In genomic region chr16:27217256-27217655, GRCh38 we compare ENCODE assay signal across 12 cellular contexts. TPM values are rescaled to one million over a fixed set of nuclear protein-coding genes. Genes with fewer than 3 reads are reported as not detected.
A peak's percentile ranks its signal among the peaks of the same experiment; 100 is the strongest.
DNase-seq lines count a peak whose midpoint lies in the region; ATAC-seq and TF ChIP-seq lines count a peak whose summit lies in the region.
"Had no signal": no experiment of that assay in that cellular context is flagged by ENCODE, and none has a peak within 500 bp of the region (broad histone marks: within the 10 kb centered on the region; RNA-seq: fewer than 3 reads in every experiment).

No MANE protein-coding gene starts in this region.

- TF ChIP-seq CTCF in fibroblast of pulmonary artery (IDR thresholded peaks at IDR 0.05; ENCODE audit: low read length, missing control alignments), result no peak
- no peak for TF ChIP-seq CTCF in mucosa of descending colon (IDR thresholded peaks at IDR 0.05)
- no peak for TF ChIP-seq CTCF in PC-3 (conservative IDR thresholded peaks at IDR 0.05; ENCODE audit: low read depth, low read length)

- H3F3A ChIP-seq in PC-3 (ENCODE audit: low read length, unreplicated experiment), result no peaks in the 10 kb centered on the region

- H3K4me3 ChIP-seq in fibroblast of pulmonary artery (replicated peaks; ENCODE audit: low read depth, low read length) (no peak overlapping the region), mucosa of descending colon (no peak overlapping the region), PC-3 (ENCODE audit: low read length) (no peak overlapping the region)
- H3K4me3 ChIP-seq: colonic mucosa, lung, SK-N-MC had no signal

- intact Hi-C loops in mucosa of descending colon (cut with DNase I, micrococcal nuclease) (no loop called here), PC-3 (cut with micrococcal nuclease) (no loop called here)

- no peaks in the 10 kb centered on the region for H3K9me2 ChIP-seq in PC-3 (replicated peaks; ENCODE audit: low read length)

- H3K9ac ChIP-seq in PC-3 (ENCODE audit: low read length), result no peak overlapping the region

- H3K79me2 ChIP-seq in PC-3 (ENCODE audit: low read length), result no peaks in the 10 kb centered on the region

- H3K4me2 ChIP-seq in PC-3 (ENCODE audit: low read length), result no peak overlapping the region

- ATAC-seq in mucosa of descending colon, result no peak
- no peak for ATAC-seq in PC-3

- peaks cover 8% of the 10 kb centered on the region for H3K4me1 ChIP-seq in mucosa of descending colon (ENCODE audit: low read depth)
- H3K4me1 ChIP-seq in PC-3 (ENCODE audit: insufficient read depth, low read length), result no peaks in the 10 kb centered on the region
- H3K4me1 ChIP-seq: colonic mucosa had no signal

- H2AFZ ChIP-seq in PC-3 (ENCODE audit: low read length), result no peak overlapping the region

- peak; percentile 79 for DNase-seq in AG20443 (ENCODE audit: low spot score)
- DNase-seq in SK-N-DZ (ENCODE audit: low spot score), result peak; percentile 49
- peak; percentile 66 for DNase-seq in fibroblast of pulmonary artery (ENCODE audit: low read depth)
- DNase-seq in midbrain (lab: John Stamatoyannopoulos, UW), result peak; percentile 37
- DNase-seq in NCI-H187 treated with DMSO at 0.1 percent for 48 hours (lab: John Stamatoyannopoulos, UW), result no peak
- DNase-seq in mucosa of descending colon, result no peak
- no peak for DNase-seq in 8988T
- no peak for DNase-seq in PC-3
- DNase-seq: activated CD8-positive, alpha-beta memory T cell treated with anti-CD3 and anti-CD28 coated beads for 24 hours; colonic mucosa had no signal

- no peaks in the 10 kb centered on the region for H3K27me3 ChIP-seq in PC-3 (ENCODE audit: low read length)
- H3K27me3 ChIP-seq: colonic mucosa had no signal

- no peak overlapping the region for H3K27ac ChIP-seq in PC-3 (ENCODE audit: low read length)
- H3K27ac ChIP-seq: colonic mucosa, SK-N-MC had no signal

- CTCF ChIA-PET in PC-3 (lab: Charles Lee), result no interaction called here

- POLR2A ChIA-PET in PC-3 (lab: Charles Lee; ENCODE audit: unreplicated experiment), result no interaction called here

- H3K36me3 ChIP-seq in mucosa of descending colon (ENCODE audit: low read depth), result no peaks in the 10 kb centered on the region
- no peaks in the 10 kb centered on the region for H3K36me3 ChIP-seq in PC-3 (ENCODE audit: low read depth, low read length)
- H3K36me3 ChIP-seq: colonic mucosa had no signal

- no TSS peak for BruUV-seq in PC-3 (replicated peaks; lab: Mats Ljungman, UMichigan)

- H3K9me3 ChIP-seq in mucosa of descending colon, result no peaks in the 10 kb centered on the region
- H3K9me3 ChIP-seq in PC-3 (ENCODE audit: low read length), result no peaks in the 10 kb centered on the region
- H3K9me3 ChIP-seq: colonic mucosa had no signal

- H4K20me1 ChIP-seq in PC-3 (ENCODE audit: low read length), result no peaks in the 10 kb centered on the region

RNA-seq across cellular contexts. Expression of gene KDM8, which starts 13.9 kb away (rescaled TPM):
- 5.0 and 15.0 TPM in 2 replicates for polyA plus RNA-seq in SK-N-DZ (2014; cell fraction: cytosol; rRNA removed)
- polyA plus RNA-seq in SK-N-DZ (2014; cell fraction: nucleus; rRNA removed), result 3.5 and 4.6 TPM in 2 replicates
- total RNA-seq in mucosa of descending colon, result 10 to 100 TPM in 1 of 3 donors, 1 to 10 TPM in 2; 8.7 to 12.9 (median 8.9) TPM
- total RNA-seq in PC-3 (2014; rRNA removed), result 5.0 and 7.8 TPM in 2 replicates

RNA-seq across cellular contexts. Expression of gene NSMCE1, which starts 51.3 kb away (rescaled TPM):
- 75.4 and 86.0 TPM in 2 replicates for polyA plus RNA-seq in SK-N-DZ (2014; cell fraction: cytosol; rRNA removed)
- polyA plus RNA-seq in SK-N-DZ (2014; cell fraction: nucleus; rRNA removed), result 39.8 and 43.7 TPM in 2 replicates
- 10 to 100 TPM; 39.3 to 50.1 (median 48.9) TPM for total RNA-seq in mucosa of descending colon
- total RNA-seq in PC-3 (2014; rRNA removed), result 25.9 and 32.5 TPM in 2 replicates

Comparison
In these comparisons a context has a peak if more than half of its experiments do, and no peak if none do; other contexts are left out.
1. DNase-seq: peak in AG20443 (single experiment), SK-N-DZ (single experiment), fibroblast of pulmonary artery (single experiment) and midbrain (single experiment); none in NCI-H187 treated with DMSO at 0.1 percent for 48 hours (single experiment), mucosa of descending colon (0 of 3), 8988T (single experiment) and PC-3 (single experiment).